13 cellular contexts compared by ENCODE assay signal in the genomic region with DNA sequence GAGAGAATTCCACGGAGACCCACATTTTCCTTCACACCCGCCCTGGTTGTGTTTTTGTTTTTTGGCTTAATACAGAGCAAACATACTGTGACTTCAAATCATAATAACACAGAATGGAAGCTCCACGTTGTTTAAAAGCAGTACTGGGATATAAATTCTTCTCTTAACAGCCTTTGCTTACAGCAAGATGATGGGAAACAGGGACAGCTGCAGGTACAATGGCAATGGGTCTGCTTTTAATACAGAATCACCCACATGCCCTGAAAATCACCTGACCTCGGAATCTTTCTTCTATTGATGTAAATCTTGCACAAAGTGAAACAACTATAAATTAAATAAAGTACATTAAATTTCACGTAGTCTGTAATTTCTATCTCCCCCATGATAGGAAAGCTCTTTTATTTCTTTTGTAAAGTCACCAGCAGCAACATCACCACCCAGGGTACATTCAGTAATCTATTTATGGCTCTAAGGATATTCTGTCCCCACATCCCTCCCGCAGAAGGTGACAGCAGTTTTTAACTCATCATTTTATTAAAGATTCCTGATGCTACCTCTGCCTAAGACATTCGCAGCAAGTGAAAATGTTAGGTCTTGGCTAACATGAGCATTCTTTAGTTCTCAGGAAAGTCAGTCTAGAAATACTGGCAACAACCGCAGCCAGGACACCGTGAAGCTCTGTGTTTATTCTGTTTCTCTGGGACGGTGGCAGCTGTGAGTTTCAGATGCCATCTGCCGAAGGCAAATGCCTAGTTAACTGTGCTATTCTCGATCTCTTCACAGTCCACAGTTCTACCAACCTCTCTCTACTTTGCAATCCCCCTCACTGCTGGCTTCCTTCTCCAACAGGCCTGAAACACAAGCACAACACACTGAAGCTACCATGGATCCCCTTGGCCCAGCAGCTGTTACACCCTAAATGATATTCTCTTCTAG.
A peak's percentile ranks its signal among the peaks of the same experiment; 100 is the strongest.
DNase-seq lines count a peak whose midpoint lies in the region; ATAC-seq and TF ChIP-seq lines count a peak whose summit lies in the region.
"Had no signal": no experiment of that assay in that cellular context is flagged by ENCODE, and none has a peak within 500 bp of the region (broad histone marks: within the 10 kb centered on the region; RNA-seq: fewer than 3 reads in every experiment).

No MANE protein-coding gene starts in this region.

- no peak overlapping the region for H3K27ac Mint-ChIP-seq in activated CD8-positive, alpha-beta T cell treated with anti-CD3 and anti-CD28 coated beads for 36 hours
- H3K27ac Mint-ChIP-seq: CD8-positive, alpha-beta T cell had no signal

- no peaks in the 10 kb centered on the region for H4K20me1 ChIP-seq in KMS-11 (ENCODE audit: insufficient read depth)

- no peak overlapping the region for H2AFZ ChIP-seq in KMS-11 (ENCODE audit: low read depth)

- peak; percentile 46 for ATAC-seq in GM18867 (IDR thresholded peaks at IDR 0.05; ENCODE audit: unreplicated experiment)
- ATAC-seq in activated CD8-positive, alpha-beta T cell treated with anti-CD3 and anti-CD28 coated beads for 36 hours = no peak
- ATAC-seq: CD8-positive, alpha-beta T cell had no signal

- peak in 30 of 56 donors; percentile 1 to 42 (median 16) for DNase-seq in nucleus accumbens (lab: John Stamatoyannopoulos, UW)
- no peak for DNase-seq in activated CD8-positive, alpha-beta T cell treated with anti-CD3 and anti-CD28 coated beads for 36 hours
- DNase-seq in SJCRH30 = no peak
- no peak for DNase-seq in germinal center (ENCODE audit: low spot score)
- no peak for DNase-seq in HEK293T (ENCODE audit: extremely low spot score)
- DNase-seq: activated CD4-positive, alpha-beta T cell treated with anti-CD3 and anti-CD28 coated beads, Interleukin-2, amount 50 U/mL, for 4 hours; CD8-positive, alpha-beta T cell; NCI-H2029; right lobe of liver had no signal

- peaks cover 77% of the 10 kb centered on the region for H3K36me3 Mint-ChIP-seq in activated CD8-positive, alpha-beta T cell treated with anti-CD3 and anti-CD28 coated beads for 36 hours (ENCODE audit: low read depth)

- no peaks in the 10 kb centered on the region for H3K36me3 ChIP-seq in KMS-11 (ENCODE audit: insufficient read depth)
- no peaks in the 10 kb centered on the region for H3K36me3 ChIP-seq in endocrine pancreas (ENCODE audit: control insufficient read depth, insufficient read depth, low read length)
- H3K36me3 ChIP-seq in SJCRH30 = no peaks in the 10 kb centered on the region; the same call in 1 of the 2 replicates
- H3K36me3 ChIP-seq: right lobe of liver had no signal

- H3K4me1 Mint-ChIP-seq in activated CD8-positive, alpha-beta T cell treated with anti-CD3 and anti-CD28 coated beads for 36 hours (ENCODE audit: low read depth) = peaks cover 27% of the 10 kb centered on the region

- H3K27me3 Mint-ChIP-seq in activated CD8-positive, alpha-beta T cell treated with anti-CD3 and anti-CD28 coated beads for 36 hours = no peaks in the 10 kb centered on the region

- POLR2A ChIA-PET in activated CD8-positive, alpha-beta T cell treated with anti-CD3 and anti-CD28 coated beads for 36 hours (lab: Charles Lee) = interaction anchor here (1.0 to 1.3 kb wide), 3 partner anchors 11 to 200 kb away, joined by 3 read pairs; no protein-coding TSS in a partner anchor
- POLR2A ChIA-PET in HEK293T (lab: Yijun Ruan, JAX) = no interaction called here

- no peak overlapping the region for H3K4me3 Mint-ChIP-seq in activated CD8-positive, alpha-beta T cell treated with anti-CD3 and anti-CD28 coated beads for 36 hours
- H3K4me3 Mint-ChIP-seq: CD8-positive, alpha-beta T cell had no signal

- H3K9ac ChIP-seq in KMS-11 (no peak overlapping the region), endocrine pancreas (ENCODE audit: control insufficient read depth, insufficient read depth, low read length) (no peak overlapping the region)

- no peaks in the 10 kb centered on the region for H3K79me2 ChIP-seq in KMS-11 (ENCODE audit: insufficient read depth, low read depth)

- H3K4me2 ChIP-seq in KMS-11 = peak overlapping the region; percentile 53

- CTCF ChIA-PET in activated CD8-positive, alpha-beta T cell treated with anti-CD3 and anti-CD28 coated beads for 36 hours (lab: Charles Lee) = interaction anchor here (1.0 to 1.2 kb wide), 3 partner anchors 10 to 203 kb away, joined by 3 read pairs; no protein-coding TSS in a partner anchor
- CTCF ChIA-PET in HEK293T (lab: Yijun Ruan, JAX) = interaction anchor here (0.7 to 1.1 kb wide), 2 partner anchors 20 to 122 kb away, joined by 3 to 5 read pairs; no protein-coding TSS in a partner anchor

- no peak overlapping the region for H3K4me3 ChIP-seq in KMS-11 (IDR thresholded peaks at IDR 0.05; ENCODE audit: insufficient read depth, low read depth, low read length)
- H3K4me3 ChIP-seq in endocrine pancreas (ENCODE audit: control insufficient read depth, insufficient read depth, low read length) = peak overlapping the region; percentile 63
- no peak overlapping the region for H3K4me3 ChIP-seq in SJCRH30
- H3K4me3 ChIP-seq: right lobe of liver, SK-N-MC had no signal

- intact Hi-C loops in activated CD8-positive, alpha-beta T cell treated with anti-CD3 and anti-CD28 coated beads for 36 hours (cut with micrococcal nuclease) = no loop called here

- H3K4me1 ChIP-seq in KMS-11 (ENCODE audit: low read depth, poor library complexity, severe bottlenecking) (peaks cover 39% of the 10 kb centered on the region), endocrine pancreas (ENCODE audit: control insufficient read depth, insufficient read depth, low read length) (peaks cover 4% of the 10 kb centered on the region), SJCRH30 (no peaks in the 10 kb centered on the region)
- H3K4me1 ChIP-seq: right lobe of liver had no signal

- H3K9me3 ChIP-seq in endocrine pancreas (ENCODE audit: control insufficient read depth, low read length) (no peaks in the 10 kb centered on the region), SJCRH30 (replicated peaks) (no peaks in the 10 kb centered on the region)
- H3K9me3 ChIP-seq: right lobe of liver had no signal

- H3K27me3 ChIP-seq in KMS-11 (ENCODE audit: insufficient read depth, low read depth) (no peaks in the 10 kb centered on the region), endocrine pancreas (ENCODE audit: control insufficient read depth, insufficient read depth, low read length) (no peaks in the 10 kb centered on the region), SJCRH30 (no peaks in the 10 kb centered on the region)
- H3K27me3 ChIP-seq: right lobe of liver had no signal

- H3K27ac ChIP-seq in KMS-11 (peak overlapping the region; percentile 56), SJCRH30 (no peak overlapping the region)
- H3K27ac ChIP-seq: right lobe of liver, SK-N-MC had no signal

- TF ChIP-seq CTCF in KMS-11 (conservative IDR thresholded peaks at IDR 0.05; ENCODE audit: low read depth, low read length) = no peak
- TF ChIP-seq CTCF in activated CD8-positive, alpha-beta T cell treated with anti-CD3 and anti-CD28 coated beads for 36 hours (IDR thresholded peaks at IDR 0.05) = no peak

- no peaks in the 10 kb centered on the region for H3K9me3 Mint-ChIP-seq in activated CD8-positive, alpha-beta T cell treated with anti-CD3 and anti-CD28 coated beads for 36 hours
- H3K9me3 Mint-ChIP-seq: CD8-positive, alpha-beta T cell had no signal

TF ChIP-seq in HEK293T, 16 proteins besides CTCF, POLR2A, EP300 and RAD21:
- no peak for TF ChIP-seq ELF4 (IDR thresholded peaks at IDR 0.05)
- no peak for TF ChIP-seq SP1 (IDR thresholded peaks at IDR 0.05)
- no peak for TF ChIP-seq BHLHE40 (IDR thresholded peaks at IDR 0.05; ENCODE audit: borderline replicate concordance)
- TF ChIP-seq SUZ12 (IDR thresholded peaks at IDR 0.05) = no peak
- TF ChIP-seq ZNF384 (IDR thresholded peaks at IDR 0.05) = no peak
- TF ChIP-seq, protein P1, sequence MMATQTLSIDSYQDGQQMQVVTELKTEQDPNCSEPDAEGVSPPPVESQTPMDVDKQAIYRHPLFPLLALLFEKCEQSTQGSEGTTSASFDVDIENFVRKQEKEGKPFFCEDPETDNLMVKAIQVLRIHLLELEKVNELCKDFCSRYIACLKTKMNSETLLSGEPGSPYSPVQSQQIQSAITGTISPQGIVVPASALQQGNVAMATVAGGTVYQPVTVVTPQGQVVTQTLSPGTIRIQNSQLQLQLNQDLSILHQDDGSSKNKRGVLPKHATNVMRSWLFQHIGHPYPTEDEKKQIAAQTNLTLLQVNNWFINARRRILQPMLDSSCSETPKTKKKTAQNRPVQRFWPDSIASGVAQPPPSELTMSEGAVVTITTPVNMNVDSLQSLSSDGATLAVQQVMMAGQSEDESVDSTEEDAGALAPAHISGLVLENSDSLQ (IDR thresholded peaks at IDR 0.05) = no peak
- no peak for TF ChIP-seq NFRKB (IDR thresholded peaks at IDR 0.05)
- TF ChIP-seq HDGF (IDR thresholded peaks at IDR 0.05; ENCODE audit: borderline replicate concordance) = no peak

Comparison
In these comparisons a context has a peak if more than half of its experiments do, and no peak if none do; other contexts are left out.
1. DNase-seq: peak in nucleus accumbens (30 of 56); none in activated CD8-positive, alpha-beta T cell treated with anti-CD3 and anti-CD28 coated beads for 36 hours (single experiment), SJCRH30 (0 of 2), germinal center (single experiment) and HEK293T (single experiment).